Comparison of ENCODE assay signal across 7 cellular contexts in genomic region chr15:61237400-61237799, GRCh38.
"Had no signal": no experiment of that assay in that cellular context is flagged by ENCODE, and none has a peak within 500 bp of the region (broad histone marks: within the 10 kb centered on the region; RNA-seq: fewer than 3 reads in every experiment).

No MANE protein-coding gene starts in this region.

- ATAC-seq: K562 had no signal

- FAIRE-seq: HTR-8/SVneo, K562 had no signal

- H3K27ac ChIP-seq: HL-60, KMS-11 had no signal

- DNase-seq: IMR-90, KBM-7, KG1 had no signal

- H3K4me2 ChIP-seq: KMS-11 had no signal

- H3K9ac ChIP-seq: KMS-11 had no signal

- H3K4me3 ChIP-seq: K562 had no signal
